Comparison of ENCODE assay signal across 9 cellular contexts in the genomic region with DNA sequence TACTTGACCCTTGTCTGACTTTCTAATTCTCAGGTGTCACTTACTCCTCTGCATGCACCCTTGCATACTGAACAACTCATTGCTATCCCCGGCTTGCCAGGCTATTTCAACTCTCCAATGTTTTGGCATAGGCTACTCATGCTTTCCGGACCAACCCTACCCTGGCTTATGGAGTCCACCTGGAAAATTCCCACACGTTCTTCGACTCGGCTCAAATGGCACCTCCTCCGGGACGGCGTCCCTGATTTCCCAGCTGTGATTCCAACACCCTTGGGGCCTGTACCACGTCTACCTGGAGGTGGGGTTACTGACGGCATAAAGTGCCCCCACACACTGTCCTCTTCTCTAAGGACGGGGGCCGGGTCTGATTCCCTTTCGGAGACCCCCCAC. TPM values are rescaled to one million over a fixed set of nuclear protein-coding genes. Genes with fewer than 3 reads are reported as not detected.
DNase-seq lines count a peak whose midpoint lies in the region; ATAC-seq, FAIRE-seq and TF ChIP-seq lines count a peak whose summit lies in the region.
"Had no signal": no experiment of that assay in that cellular context is flagged by ENCODE, and none has a peak within 500 bp of the region (broad histone marks: within the 10 kb centered on the region; RNA-seq: fewer than 3 reads in every experiment).

No MANE protein-coding gene starts in this region.

- peak overlapping the region; percentile 98 for H3K4me3 Mint-ChIP-seq in activated CD4-positive, alpha-beta T cell treated with anti-CD3 and anti-CD28 coated beads for 36 hours
- peak overlapping the region; percentile 83 for H3K4me3 Mint-ChIP-seq in astrocyte (ENCODE audit: unreplicated experiment)
- peak overlapping the region; percentile 92 to 96 for H3K4me3 Mint-ChIP-seq in stimulated activated naive CD8-positive, alpha-beta T cell treated with anti-CD3 and anti-CD28 coated beads, Interleukin-15, amount 100 ng/mL, for 72 hours

- 1% methylated on average over 13 of the region's 13 CpGs for WGBS in HUES64

- peak overlapping the region; percentile 94 for H2AFZ ChIP-seq in astrocyte (ENCODE audit: low read depth, low read length)

- POLR2A ChIA-PET in activated CD4-positive, alpha-beta T cell treated with anti-CD3 and anti-CD28 coated beads for 36 hours (lab: Charles Lee) = interaction anchor here (0.5 to 1.2 kb wide), 3 partner anchors 11 to 112 kb away, joined by 3 to 12 read pairs (median 4); no protein-coding TSS in a partner anchor

- peaks cover 49% of the 10 kb centered on the region for H3K79me2 ChIP-seq in astrocyte (ENCODE audit: insufficient read depth, low read length)

- peak overlapping the region; percentile 54 for H3K27ac ChIP-seq in HUES64 (ENCODE audit: low read depth, low read length)
- peak overlapping the region; percentile 67 for H3K27ac ChIP-seq in astrocyte (ENCODE audit: low read depth, low read length)
- H3K27ac ChIP-seq in kidney (ENCODE audit: low read depth in 2 of 2, low read length in 2 of 2) = peak overlapping the region in 1 of 2 donors; percentile 55

- peak; percentile 35 for DNase-seq in activated CD4-positive, alpha-beta T cell treated with anti-CD3 and anti-CD28 coated beads for 36 hours
- no peak for DNase-seq in activated CD4-positive, alpha-beta T cell treated with anti-CD3 and anti-CD28 coated beads, Interleukin-2, amount 50 U/mL, for 4 hours
- DNase-seq in astrocyte (ENCODE audit: low read depth) (no peak), kidney (no peak), ACHN (no peak)
- peak; percentile 8 to 13 for DNase-seq in stimulated activated naive CD8-positive, alpha-beta T cell treated with anti-CD3 and anti-CD28 coated beads, Interleukin-15, amount 100 ng/mL, for 72 hours

- no peaks in the 10 kb centered on the region for H3K27me3 Mint-ChIP-seq in activated CD4-positive, alpha-beta T cell treated with anti-CD3 and anti-CD28 coated beads for 36 hours
- no peaks in the 10 kb centered on the region for H3K27me3 Mint-ChIP-seq in astrocyte (ENCODE audit: low read depth, unreplicated experiment)
- no peaks in the 10 kb centered on the region for H3K27me3 Mint-ChIP-seq in stimulated activated naive CD8-positive, alpha-beta T cell treated with anti-CD3 and anti-CD28 coated beads, Interleukin-15, amount 100 ng/mL, for 72 hours

- H3K27me3 ChIP-seq in HUES64 (ENCODE audit: insufficient read depth, low read length) (no peaks in the 10 kb centered on the region), astrocyte (ENCODE audit: insufficient read depth, low read length) (no peaks in the 10 kb centered on the region)

- H3K4me1 Mint-ChIP-seq in activated CD4-positive, alpha-beta T cell treated with anti-CD3 and anti-CD28 coated beads for 36 hours = peaks cover 54% of the 10 kb centered on the region
- peaks cover 5% of the 10 kb centered on the region for H3K4me1 Mint-ChIP-seq in astrocyte (ENCODE audit: low read depth, unreplicated experiment)
- H3K4me1 Mint-ChIP-seq in stimulated activated naive CD8-positive, alpha-beta T cell treated with anti-CD3 and anti-CD28 coated beads, Interleukin-15, amount 100 ng/mL, for 72 hours = peaks cover 64% of the 10 kb centered on the region

- H3K36me3 ChIP-seq in HUES64 (ENCODE audit: insufficient read depth, low read length) (peaks cover 39% of the 10 kb centered on the region), astrocyte (ENCODE audit: insufficient read depth, low read length) (no peaks in the 10 kb centered on the region), kidney (ENCODE audit: control insufficient read depth in 1 of 2, insufficient read depth in 2 of 2, low read length in 2 of 2) (peaks cover 0 to 4% of the 10 kb centered on the region in 2 donors)

- H3K4me3 ChIP-seq in HUES64 (ENCODE audit: low read length) = peak overlapping the region; percentile 78
- H3K4me3 ChIP-seq in astrocyte (ENCODE audit: insufficient read depth, low read depth, low read length) = peak overlapping the region; percentile 86
- peak overlapping the region; percentile 82 to 86 for H3K4me3 ChIP-seq in kidney (ENCODE audit: low read length in 2 of 2)

- H3K9ac ChIP-seq in HUES64 (ENCODE audit: low read depth, low read length) (peak overlapping the region; percentile 80), astrocyte (ENCODE audit: low read length) (peak overlapping the region; percentile 85), kidney (ENCODE audit: low read length in 2 of 2) (peak overlapping the region in 1 of 2 donors; percentile 77)

- no peaks in the 10 kb centered on the region for H3K9me3 ChIP-seq in HUES64 (ENCODE audit: insufficient read depth, low read depth, low read length)
- no peaks in the 10 kb centered on the region for H3K9me3 ChIP-seq in astrocyte (ENCODE audit: insufficient read depth, low read depth, low read length)
- H3K9me3 ChIP-seq in kidney (ENCODE audit: control insufficient read depth in 1 of 2, low read length in 2 of 2) = no peaks in the 10 kb centered on the region

- peaks cover 7% of the 10 kb centered on the region for H4K20me1 ChIP-seq in astrocyte (ENCODE audit: insufficient read depth, low read length)

- FAIRE-seq in astrocyte (lab: Jason Lieb, UNC) = no peak
- FAIRE-seq in kidney (lab: Jason Lieb, UNC) = no peak
- FAIRE-seq: colon had no signal

- peak; percentile 11 for ATAC-seq in activated CD4-positive, alpha-beta T cell treated with anti-CD3 and anti-CD28 coated beads for 36 hours
- no peak for ATAC-seq in stimulated activated naive CD8-positive, alpha-beta T cell treated with anti-CD3 and anti-CD28 coated beads, Interleukin-15, amount 100 ng/mL, for 72 hours
- no peak for ATAC-seq in GM18520 (IDR thresholded peaks at IDR 0.05; ENCODE audit: unreplicated experiment)

- peak overlapping the region; percentile 74 for H3K27ac Mint-ChIP-seq in activated CD4-positive, alpha-beta T cell treated with anti-CD3 and anti-CD28 coated beads for 36 hours
- peak overlapping the region; percentile 55 for H3K27ac Mint-ChIP-seq in astrocyte (ENCODE audit: unreplicated experiment)
- H3K27ac Mint-ChIP-seq in stimulated activated naive CD8-positive, alpha-beta T cell treated with anti-CD3 and anti-CD28 coated beads, Interleukin-15, amount 100 ng/mL, for 72 hours = peak overlapping the region; percentile 1 to 71

- H3K4me2 ChIP-seq in astrocyte (ENCODE audit: low read length) = peak overlapping the region; percentile 99

- intact Hi-C loops in activated CD4-positive, alpha-beta T cell treated with anti-CD3 and anti-CD28 coated beads for 36 hours (cut with DNase I, micrococcal nuclease) = loop anchor here in 1 of 2 experiments (1.0 to 2.0 kb wide), 8 partner anchors 113 to 564 kb away; partner anchors contain the start of genes DPH1, PRPF8, RILP and SGSM2
- intact Hi-C loops in kidney (cut with DNase I) = no loop called here

- TF ChIP-seq CTCF in astrocyte (IDR thresholded peaks at IDR 0.05; ENCODE audit: insufficient read depth, low read depth, low read length) (no peak), kidney (IDR thresholded peaks at IDR 0.05; ENCODE audit: borderline replicate concordance, extremely low read depth, insufficient read depth) (no peak)

- H3K9me3 Mint-ChIP-seq in activated CD4-positive, alpha-beta T cell treated with anti-CD3 and anti-CD28 coated beads for 36 hours (ENCODE audit: low read depth) = no peaks in the 10 kb centered on the region
- no peaks in the 10 kb centered on the region for H3K9me3 Mint-ChIP-seq in astrocyte (ENCODE audit: unreplicated experiment)
- no peaks in the 10 kb centered on the region for H3K9me3 Mint-ChIP-seq in stimulated activated naive CD8-positive, alpha-beta T cell treated with anti-CD3 and anti-CD28 coated beads, Interleukin-15, amount 100 ng/mL, for 72 hours

- CTCF ChIA-PET in activated CD4-positive, alpha-beta T cell treated with anti-CD3 and anti-CD28 coated beads for 36 hours (lab: Charles Lee) = interaction anchor here (1.0 to 1.4 kb wide), 3 partner anchors 36 to 180 kb away, joined by 3 to 4 read pairs (median 3); no protein-coding TSS in a partner anchor

- in situ Hi-C loops in ACHN (cut with HindIII; ENCODE audit: low pct_ligation_motif_present, low pct_unique_long_range_greater_than_20kb, low sequenced_read_pairs) = no loop called here

- H3K36me3 Mint-ChIP-seq in activated CD4-positive, alpha-beta T cell treated with anti-CD3 and anti-CD28 coated beads for 36 hours (ENCODE audit: low read depth) = peaks cover 45% of the 10 kb centered on the region
- peaks cover 2% of the 10 kb centered on the region for H3K36me3 Mint-ChIP-seq in astrocyte (ENCODE audit: low read depth, unreplicated experiment)

- H3K4me1 ChIP-seq in HUES64 (ENCODE audit: insufficient read depth, low read length) (0 out of 2 replicates have a peak, but pooled peaks cover 2% of the 10 kb centered on the region), astrocyte (ENCODE audit: insufficient read depth, low read length) (peaks cover 10% of the 10 kb centered on the region), kidney (ENCODE audit: control insufficient read depth in 1 of 2, insufficient read depth in 1 of 2, low read depth in 1 of 2, low read length in 2 of 2) (peaks cover 6 to 7% of the 10 kb centered on the region in 2 donors)

RNA-seq across cellular contexts. Expression of gene SMYD4, which starts 0.5 kb away (rescaled TPM):
- total RNA-seq in activated CD4-positive, alpha-beta T cell treated with anti-CD3 and anti-CD28 coated beads for 36 hours = 10 to 100 TPM; 19.7 to 19.8 TPM
- 11.0 TPM for polyA plus RNA-seq in HUES64 (2013, experiment 1 of 2)
- polyA plus RNA-seq in HUES64 (2013, experiment 2 of 2) = 11.2 TPM
- total RNA-seq in astrocyte (8.6 and 10.7 TPM in 2 replicates), kidney (12.2 TPM)
- polyA plus RNA-seq in kidney (ENCODE audit: insufficient read depth, low read depth, low replicate concordance) = 3.4 TPM

RNA-seq across cellular contexts. Expression of gene RPA1, which starts 0.6 kb away (rescaled TPM):
- total RNA-seq in activated CD4-positive, alpha-beta T cell treated with anti-CD3 and anti-CD28 coated beads for 36 hours = 100 to 1,000 TPM; 134 to 191 TPM
- 88.7 TPM for polyA plus RNA-seq in HUES64 (2013, experiment 1 of 2)
- 79.8 TPM for polyA plus RNA-seq in HUES64 (2013, experiment 2 of 2)
- total RNA-seq in astrocyte = 62.6 and 68.8 TPM in 2 replicates
- 89.0 TPM for total RNA-seq in kidney
- 26.1 TPM for polyA plus RNA-seq in kidney (ENCODE audit: insufficient read depth, low read depth, low replicate concordance)

Comparison
In these comparisons a context has a peak if more than half of its experiments do, and no peak if none do; other contexts are left out.
1. DNase-seq: peak in activated CD4-positive, alpha-beta T cell treated with anti-CD3 and anti-CD28 coated beads for 36 hours (single experiment) and stimulated activated naive CD8-positive, alpha-beta T cell treated with anti-CD3 and anti-CD28 coated beads, Interleukin-15, amount 100 ng/mL, for 72 hours (2 of 2); none in activated CD4-positive, alpha-beta T cell treated with anti-CD3 and anti-CD28 coated beads, Interleukin-2, amount 50 U/mL, for 4 hours (0 of 2), astrocyte (single experiment), kidney (single experiment) and ACHN (single experiment).
2. Peak in every context shown above with its lines, with median percentiles within 50 percentile points of each other: H3K27ac Mint-ChIP-seq, H3K4me3 Mint-ChIP-seq and H3K4me3 ChIP-seq.